In genomic region chr9:114621975-114622609, GRCh38 we compare ENCODE assay signal across 12 cellular contexts. TPM values are rescaled to one million over a fixed set of nuclear protein-coding genes. Genes with fewer than 3 reads are reported as not detected.
A peak's percentile ranks its signal among the peaks of the same experiment; 100 is the strongest.
DNase-seq lines count a peak whose midpoint lies in the region; ATAC-seq and TF ChIP-seq lines count a peak whose summit lies in the region.
"Had no signal": no experiment of that assay in that cellular context is flagged by ENCODE, and none has a peak within 500 bp of the region (broad histone marks: within the 10 kb centered on the region; RNA-seq: fewer than 3 reads in every experiment).

No MANE protein-coding gene starts in this region.

- H3K4me3 ChIP-seq in mammary epithelial cell (replicated peaks in 1 of 3; ENCODE audit: insufficient read depth in 1 of 3, low read depth in 2 of 3, low read length in 3 of 3): no peak overlapping the region
- no peak overlapping the region for H3K4me3 ChIP-seq in right lobe of liver
- H3K4me3 ChIP-seq: GM23338 had no signal

- H3K27me3 Mint-ChIP-seq in IgD-negative memory B cell: no peaks in the 10 kb centered on the region
- H3K27me3 Mint-ChIP-seq: activated naive CD4-positive, alpha-beta T cell treated with anti-CD3 and anti-CD28 coated beads, Interleukin-2, amount 50 U/mL, for 24 hours had no signal

- ATAC-seq in right lobe of liver: peak; percentile 18 to 93 (median 70)
- ATAC-seq in HG03097 (IDR thresholded peaks at IDR 0.05; ENCODE audit: low FRiP score, unreplicated experiment): no peak
- ATAC-seq: GM23338 had no signal

- H3K4me1 ChIP-seq in mammary epithelial cell (ENCODE audit: insufficient read depth, low read length) (peaks cover 9% of the 10 kb centered on the region), right lobe of liver (peaks cover 0 to 5% (median 0%) of the 10 kb centered on the region in 4 donors)

- no peaks in the 10 kb centered on the region for H3K36me3 ChIP-seq in mammary epithelial cell (ENCODE audit: insufficient read depth, low read length)
- peaks cover 0 to 2% (median 0%) of the 10 kb centered on the region in 4 donors for H3K36me3 ChIP-seq in right lobe of liver

- in situ Hi-C loops in mammary epithelial cell (cut with MboI; ENCODE audit: low sequenced_read_pairs in 2 of 2): no loop called here

- dilution Hi-C loops in mammary epithelial cell (cut with HindIII; ENCODE audit: low sequenced_read_pairs): loop anchor here (5.0 kb wide), 2 partner anchors 35 to 75 kb away; partner anchors contain the start of gene ATP6V1G1

- intact Hi-C loops in mammary epithelial cell (cut with micrococcal nuclease) (no loop called here), right lobe of liver (cut with DNase I) (no loop called here), posterior vena cava (cut with DNase I) (no loop called here)

- H3K4me3 Mint-ChIP-seq in IgD-negative memory B cell: peak overlapping the region in 1 of 4 donors; percentile 7
- H3K4me3 Mint-ChIP-seq: activated naive CD4-positive, alpha-beta T cell treated with anti-CD3 and anti-CD28 coated beads, Interleukin-2, amount 50 U/mL, for 24 hours; GM23338; nephron had no signal

- BruUV-seq in mammary epithelial cell (replicated peaks; lab: Mats Ljungman, UMichigan): no TSS peak

- H4K20me1 ChIP-seq in mammary epithelial cell (ENCODE audit: insufficient read depth, low read length): no peaks in the 10 kb centered on the region

- peak overlapping the region in 2 of 3 donors; percentile 43 to 52 for H3K27ac Mint-ChIP-seq in IgD-negative memory B cell
- H3K27ac Mint-ChIP-seq: activated naive CD4-positive, alpha-beta T cell treated with anti-CD3 and anti-CD28 coated beads, Interleukin-2, amount 50 U/mL, for 24 hours; GM23338 had no signal

- TF ChIP-seq POLR2A in right lobe of liver (IDR thresholded peaks at IDR 0.05): no peak

- peaks cover 22 to 32% (median 29%) of the 10 kb centered on the region in 3 donors for H3K4me1 Mint-ChIP-seq in IgD-negative memory B cell
- H3K4me1 Mint-ChIP-seq: GM23338, nephron had no signal

- H3K9me3 ChIP-seq in mammary epithelial cell (replicated peaks; ENCODE audit: insufficient read depth, low read length): no peaks in the 10 kb centered on the region
- H3K9me3 ChIP-seq in right lobe of liver: no peaks in the 10 kb centered on the region

- H3K27me3 ChIP-seq in mammary epithelial cell (ENCODE audit: insufficient read depth, low read length) (no peaks in the 10 kb centered on the region), right lobe of liver (no peaks in the 10 kb centered on the region)

- peaks cover 10% of the 10 kb centered on the region for H3K36me3 Mint-ChIP-seq in IgD-negative memory B cell

- no peak overlapping the region for H2AFZ ChIP-seq in mammary epithelial cell (ENCODE audit: low read depth, low read length)
- H2AFZ ChIP-seq: GM23338 had no signal

- TF ChIP-seq CTCF in mammary epithelial cell (conservative IDR thresholded peaks at IDR 0.05 in 1 of 2, IDR thresholded peaks at IDR 0.05 in 1 of 2; ENCODE audit: extremely low read depth in 1 of 2, insufficient read depth in 1 of 2, low read depth in 1 of 2, low read length in 2 of 2) (no peak), right lobe of liver (IDR thresholded peaks at IDR 0.05) (no peak)

- DNase-seq in A172 (ENCODE audit: low spot score): peak; percentile 75
- peak; percentile 60 for DNase-seq in mammary epithelial cell
- DNase-seq in right lobe of liver: no peak
- DNase-seq in posterior vena cava (ENCODE audit: low spot score): no peak
- no peak for DNase-seq in NCI-H1436 (lab: John Stamatoyannopoulos, UW)
- no peak for DNase-seq in NCI-H1092 treated with DMSO at 0.1 percent for 48 hours (lab: John Stamatoyannopoulos, UW)
- DNase-seq: T-helper 2 cell had no signal

- H3K9ac ChIP-seq in mammary epithelial cell (ENCODE audit: insufficient read depth, low read length): no peak overlapping the region

- H3K79me2 ChIP-seq in mammary epithelial cell (ENCODE audit: insufficient read depth, low read length): no peaks in the 10 kb centered on the region

- H3K4me2 ChIP-seq in mammary epithelial cell (ENCODE audit: insufficient read depth, low read depth, low read length): no peak overlapping the region
- H3K4me2 ChIP-seq: GM23338 had no signal

- H3K27ac ChIP-seq in mammary epithelial cell (ENCODE audit: insufficient read depth, low read depth, low read length): no peak overlapping the region
- H3K27ac ChIP-seq in right lobe of liver: no peak overlapping the region

- no peaks in the 10 kb centered on the region for H3K9me3 Mint-ChIP-seq in IgD-negative memory B cell
- H3K9me3 Mint-ChIP-seq: activated naive CD4-positive, alpha-beta T cell treated with anti-CD3 and anti-CD28 coated beads, Interleukin-2, amount 50 U/mL, for 24 hours; GM23338; nephron had no signal

- WGBS in mammary epithelial cell (ENCODE audit: low coverage, missing lambda C conversion rate): 100% methylated on average over 2 of the region's 2 CpGs
- 83% methylated on average over 1 of the region's 2 CpGs for WGBS in right lobe of liver (ENCODE audit: insufficient coverage, low coverage, low lambda C conversion rate, missing lambda C conversion rate)

- CTCF ChIA-PET in mammary epithelial cell (lab: Charles Lee; ENCODE audit: low non-redundant PET): no interaction called here

RNA-seq across cellular contexts. Expression of gene TMEM268, which starts 11.0 kb away (rescaled TPM):
- total RNA-seq in A172 (2014; rRNA removed; shearing (Covaris generic)): 3.3 and 3.8 TPM in 2 replicates
- polyA plus RNA-seq in IgD-negative memory B cell (15.9 TPM), mammary epithelial cell (5.6 TPM)
- total RNA-seq in mammary epithelial cell (10 to 100 TPM in 1 of 2 donors, 1 to 10 TPM in 1; 9.3 to 13.2 TPM), right lobe of liver (1 to 10 TPM; 3.4 to 6.5 (median 5.2) TPM), posterior vena cava (10 to 100 TPM; 10.5 to 11.2 TPM)
- polyA minus RNA-seq in mammary epithelial cell: 4.6 TPM

RNA-seq across cellular contexts. Expression of gene ATP6V1G1, which starts 34.5 kb away (rescaled TPM):
- 216 and 223 TPM in 2 replicates for total RNA-seq in A172 (2014; rRNA removed; shearing (Covaris generic))
- 361 TPM for polyA plus RNA-seq in IgD-negative memory B cell
- 100 to 1,000 TPM in 1 of 2 donors, 10 to 100 TPM in 1; 99.6 to 130 TPM for total RNA-seq in mammary epithelial cell
- polyA plus RNA-seq in mammary epithelial cell: 102 TPM
- polyA minus RNA-seq in mammary epithelial cell: 84.9 TPM
- 100 to 1,000 TPM in 2 of 6 experiments, 10 to 100 TPM in 4; 31.0 to 155 (median 49.1) TPM for total RNA-seq in right lobe of liver
- total RNA-seq in posterior vena cava: 10 to 100 TPM; 70.6 to 73.3 TPM

RNA-seq across cellular contexts. Expression of gene TEX53, which starts 35.5 kb away (rescaled TPM):
- not detected in 2 replicates for total RNA-seq in A172 (2014; rRNA removed; shearing (Covaris generic))
- not detected for polyA plus RNA-seq in IgD-negative memory B cell
- total RNA-seq in mammary epithelial cell: not detected
- not detected for polyA plus RNA-seq in mammary epithelial cell
- not detected for polyA minus RNA-seq in mammary epithelial cell
- not detected for total RNA-seq in right lobe of liver
- total RNA-seq in posterior vena cava: not detected
- total RNA-seq: GM23338 had no signal
- polyA plus RNA-seq: GM23338 had no signal

RNA-seq across cellular contexts. Expression of gene TEX48, which starts 59.9 kb away (rescaled TPM):
- total RNA-seq in A172 (2014; rRNA removed; shearing (Covaris generic)): not detected in 2 replicates
- not detected for polyA plus RNA-seq in IgD-negative memory B cell
- total RNA-seq in mammary epithelial cell: not detected
- polyA plus RNA-seq in mammary epithelial cell: not detected
- polyA minus RNA-seq in mammary epithelial cell: not detected
- total RNA-seq in right lobe of liver: not detected
- total RNA-seq in posterior vena cava: not detected
- total RNA-seq: GM23338 had no signal
- polyA plus RNA-seq: GM23338 had no signal

Comparison
In these comparisons a context has a peak if more than half of its experiments do, and no peak if none do; other contexts are left out.
1. DNase-seq: peak in A172 (single experiment) and mammary epithelial cell (single experiment); none in right lobe of liver (0 of 3), posterior vena cava (single experiment), NCI-H1436 (single experiment) and NCI-H1092 treated with DMSO at 0.1 percent for 48 hours (single experiment).